ENCODE assay signal across 25 cellular contexts in genomic region chr3:14077310-14077709, GRCh38. TPM values are rescaled to one million over a fixed set of nuclear protein-coding genes. Genes with fewer than 3 reads are reported as not detected.
DNase-seq lines count a peak whose midpoint lies in the region; ATAC-seq, FAIRE-seq and TF ChIP-seq lines count a peak whose summit lies in the region.
"Had no signal": no experiment of that assay in that cellular context is flagged by ENCODE, and none has a peak within 500 bp of the region (broad histone marks: within the 10 kb centered on the region; RNA-seq: fewer than 3 reads in every experiment).

No MANE protein-coding gene starts in this region.

- peaks cover 4% of the 10 kb centered on the region for H3K9me3 Mint-ChIP-seq in activated T-cell treated with anti-CD3 and anti-CD28 coated beads, Interleukin-2, amount 50 U/mL, for 4 hours
- H3K9me3 Mint-ChIP-seq in natural killer cell treated with Interleukin-12 subunit alpha and Interleukin-12 subunit beta and Interleukin-15 and Interleukin-18, amount 100 ng/mL, for 72 hours: no peaks in the 10 kb centered on the region
- H3K9me3 Mint-ChIP-seq: CD8-positive, alpha-beta T cell had no signal

- no peak overlapping the region for H3K4me3 Mint-ChIP-seq in activated T-cell treated with anti-CD3 and anti-CD28 coated beads, Interleukin-2, amount 50 U/mL, for 4 hours
- no peak overlapping the region for H3K4me3 Mint-ChIP-seq in natural killer cell treated with Interleukin-12 subunit alpha and Interleukin-12 subunit beta and Interleukin-15 and Interleukin-18, amount 100 ng/mL, for 72 hours
- H3K4me3 Mint-ChIP-seq: CD8-positive, alpha-beta T cell had no signal

- no peak overlapping the region for H3K4me3 ChIP-seq in bronchial epithelial cell (ENCODE audit: low read depth, low read length)

- H3K27me3 Mint-ChIP-seq in activated T-cell treated with anti-CD3 and anti-CD28 coated beads, Interleukin-2, amount 50 U/mL, for 4 hours (ENCODE audit: low read depth): peaks cover 4% of the 10 kb centered on the region
- H3K27me3 Mint-ChIP-seq in natural killer cell treated with Interleukin-12 subunit alpha and Interleukin-12 subunit beta and Interleukin-15 and Interleukin-18, amount 100 ng/mL, for 72 hours: peaks cover 18 to 25% of the 10 kb centered on the region in 2 donors

- H3K27me3 ChIP-seq in bronchial epithelial cell (ENCODE audit: control insufficient read depth, insufficient read depth, low read length): no peaks in the 10 kb centered on the region

- FAIRE-seq in bronchial epithelial cell (lab: Jason Lieb, UNC): no peak
- FAIRE-seq: GM12892, HTR-8/SVneo had no signal

- H3K4me1 Mint-ChIP-seq in activated T-cell treated with anti-CD3 and anti-CD28 coated beads, Interleukin-2, amount 50 U/mL, for 4 hours (ENCODE audit: low read depth): peaks cover 4% of the 10 kb centered on the region
- H3K4me1 Mint-ChIP-seq in natural killer cell treated with Interleukin-12 subunit alpha and Interleukin-12 subunit beta and Interleukin-15 and Interleukin-18, amount 100 ng/mL, for 72 hours (ENCODE audit: low read depth in 2 of 2): no peaks in the 10 kb centered on the region

- peak; percentile 41 to 51 for ATAC-seq in activated T-cell treated with anti-CD3 and anti-CD28 coated beads, Interleukin-2, amount 50 U/mL, for 4 hours
- no peak for ATAC-seq in natural killer cell treated with Interleukin-12 subunit alpha and Interleukin-12 subunit beta and Interleukin-15 and Interleukin-18, amount 100 ng/mL, for 72 hours
- ATAC-seq: CD8-positive, alpha-beta T cell had no signal

- DNase-seq in activated T-cell treated with anti-CD3 and anti-CD28 coated beads, Interleukin-2, amount 50 U/mL, for 4 hours: no peak
- DNase-seq in activated T-cell treated with anti-CD3 and anti-CD28 coated beads, Interleukin-2, amount 50 U/mL, for 48 hours: no peak
- DNase-seq in HT-29 (ENCODE audit: low spot score) (peak; percentile 3), bronchial epithelial cell (ENCODE audit: low read depth) (peak; percentile 87), kidney tubule cell (ENCODE audit: low spot score) (peak; percentile 38), NCI-H187 treated with DMSO at 0.1 percent for 48 hours (lab: John Stamatoyannopoulos, UW) (no peak), COLO829 (ENCODE audit: low spot score) (no peak)
- DNase-seq in natural killer cell treated with Interleukin-12 subunit alpha and Interleukin-12 subunit beta and Interleukin-15 and Interleukin-18, amount 100 ng/mL, for 72 hours (ENCODE audit: low spot score): no peak
- DNase-seq: AML-193; C1 segment of cervical spinal cord; Calu3; CD8-positive, alpha-beta T cell; DMS153; GOT3; HCEC 1CT; Kasumi-1; MM.1S; NCI-H1048; NCI-H1436; NCI-H1930; NCI-H2227 treated with DMSO at 0.1 percent for 48 hours; NCI-H510A; SIG-M5 had no signal

- H3K36me3 Mint-ChIP-seq in activated T-cell treated with anti-CD3 and anti-CD28 coated beads, Interleukin-2, amount 50 U/mL, for 4 hours (ENCODE audit: insufficient read depth): no peaks in the 10 kb centered on the region
- peaks cover 7% of the 10 kb centered on the region for H3K36me3 Mint-ChIP-seq in natural killer cell treated with Interleukin-12 subunit alpha and Interleukin-12 subunit beta and Interleukin-15 and Interleukin-18, amount 100 ng/mL, for 72 hours
- H3K36me3 Mint-ChIP-seq: CD8-positive, alpha-beta T cell had no signal

- TF ChIP-seq CTCF in bronchial epithelial cell (IDR thresholded peaks at IDR 0.05; ENCODE audit: insufficient read depth, low read length, severe bottlenecking): no peak

- H3K27ac Mint-ChIP-seq in natural killer cell treated with Interleukin-12 subunit alpha and Interleukin-12 subunit beta and Interleukin-15 and Interleukin-18, amount 100 ng/mL, for 72 hours: no peak overlapping the region
- H3K27ac Mint-ChIP-seq: CD8-positive, alpha-beta T cell had no signal

- no peaks in the 10 kb centered on the region for H3K36me3 ChIP-seq in bronchial epithelial cell (ENCODE audit: control insufficient read depth, insufficient read depth, low read length)

RNA-seq across cellular contexts. Expression of gene CHCHD4, which starts 47.4 kb away (rescaled TPM):
- 10 to 100 TPM; 18.6 to 25.4 (median 24.2) TPM for total RNA-seq in activated T-cell treated with anti-CD3 and anti-CD28 coated beads, Interleukin-2, amount 50 U/mL, for 4 hours
- 11.7 and 15.1 TPM in 2 replicates for total RNA-seq in HT-29 (2014; rRNA removed; shearing (Covaris generic))
- total RNA-seq in bronchial epithelial cell: 23.6 and 32.1 TPM in 2 replicates
- total RNA-seq in natural killer cell treated with Interleukin-12 subunit alpha and Interleukin-12 subunit beta and Interleukin-15 and Interleukin-18, amount 100 ng/mL, for 72 hours: 10 to 100 TPM; 13.2 to 14.6 TPM

RNA-seq across cellular contexts. Expression of gene TMEM43, which starts 47.5 kb away (rescaled TPM):
- 10 to 100 TPM; 40.3 to 48.4 (median 45.1) TPM for total RNA-seq in activated T-cell treated with anti-CD3 and anti-CD28 coated beads, Interleukin-2, amount 50 U/mL, for 4 hours
- total RNA-seq in HT-29 (2014; rRNA removed; shearing (Covaris generic)): 22.1 and 23.1 TPM in 2 replicates
- total RNA-seq in bronchial epithelial cell: 88.5 and 105 TPM in 2 replicates
- 10 to 100 TPM; 37.3 to 42.6 TPM for total RNA-seq in natural killer cell treated with Interleukin-12 subunit alpha and Interleukin-12 subunit beta and Interleukin-15 and Interleukin-18, amount 100 ng/mL, for 72 hours

Comparison
In these comparisons a context has a peak if more than half of its experiments do, and no peak if none do; other contexts are left out.
1. ATAC-seq: peak in activated T-cell treated with anti-CD3 and anti-CD28 coated beads, Interleukin-2, amount 50 U/mL, for 4 hours (2 of 2); none in natural killer cell treated with Interleukin-12 subunit alpha and Interleukin-12 subunit beta and Interleukin-15 and Interleukin-18, amount 100 ng/mL, for 72 hours (0 of 2).
2. DNase-seq: peak in HT-29 (single experiment), bronchial epithelial cell (single experiment) and kidney tubule cell (single experiment); none in activated T-cell treated with anti-CD3 and anti-CD28 coated beads, Interleukin-2, amount 50 U/mL, for 4 hours (single experiment), activated T-cell treated with anti-CD3 and anti-CD28 coated beads, Interleukin-2, amount 50 U/mL, for 48 hours (0 of 2), natural killer cell treated with Interleukin-12 subunit alpha and Interleukin-12 subunit beta and Interleukin-15 and Interleukin-18, amount 100 ng/mL, for 72 hours (single experiment), NCI-H187 treated with DMSO at 0.1 percent for 48 hours (single experiment) and COLO829 (single experiment).